13 cellular contexts compared by ENCODE assay signal in the genomic region with DNA sequence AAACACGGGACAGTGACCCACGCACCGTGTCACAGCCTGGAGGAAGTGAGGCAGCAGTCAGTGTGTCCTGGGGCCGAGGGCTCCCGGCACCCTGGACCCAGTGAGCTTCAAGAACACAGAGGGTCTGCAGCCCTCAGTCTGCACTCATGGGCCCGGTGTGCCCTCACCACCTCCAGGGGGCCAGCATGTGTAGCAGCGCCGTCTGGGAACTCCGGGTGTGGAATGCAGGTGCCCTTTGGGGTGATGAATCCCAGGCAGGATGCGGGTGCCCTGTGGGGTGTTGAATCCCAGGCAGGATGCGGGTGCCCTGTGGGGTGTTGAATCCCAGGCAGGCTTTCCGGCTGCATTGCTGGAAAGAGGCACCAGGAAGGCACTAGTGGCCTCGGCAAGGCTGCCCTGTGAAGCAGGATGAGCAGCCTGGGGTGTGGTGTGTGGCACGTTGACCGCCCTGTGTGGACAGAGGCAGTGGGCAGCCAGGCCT.
DNase-seq lines count a peak whose midpoint lies in the region; ATAC-seq and TF ChIP-seq lines count a peak whose summit lies in the region.
"Had no signal": no experiment of that assay in that cellular context is flagged by ENCODE, and none has a peak within 500 bp of the region (broad histone marks: within the 10 kb centered on the region; RNA-seq: fewer than 3 reads in every experiment).

No MANE protein-coding gene starts in this region.

- H3K36me3 ChIP-seq in SJSA1: no peaks in the 10 kb centered on the region
- H3K36me3 ChIP-seq in mesendoderm (ENCODE audit: control insufficient read depth, insufficient read depth, low read length): no peaks in the 10 kb centered on the region
- no peaks in the 10 kb centered on the region for H3K36me3 ChIP-seq in aorta (ENCODE audit: control insufficient read depth in 1 of 2, insufficient read depth in 2 of 2, low read length in 1 of 2)
- H3K36me3 ChIP-seq: BE2C had no signal

- H3K4ac ChIP-seq in mesendoderm (ENCODE audit: low read depth, low read length): no peak overlapping the region

- H3K4me2 ChIP-seq in mesendoderm (ENCODE audit: low read length): no peak overlapping the region

- no peak overlapping the region for H3K9ac ChIP-seq in mesendoderm (ENCODE audit: low read length)

- no peaks in the 10 kb centered on the region for H3K27me3 ChIP-seq in SJSA1 (replicated peaks)
- H3K27me3 ChIP-seq in mesendoderm (ENCODE audit: insufficient read depth, low read length, poor library complexity): no peaks in the 10 kb centered on the region
- H3K27me3 ChIP-seq in aorta (ENCODE audit: control insufficient read depth in 1 of 2, insufficient read depth in 2 of 2, low read length in 1 of 2): no peaks in the 10 kb centered on the region
- H3K27me3 ChIP-seq: BE2C had no signal

- no peak overlapping the region for H4K8ac ChIP-seq in mesendoderm (ENCODE audit: low read depth, low read length)

- no CpG with 5 or more reads among the region's 15 CpGs for WGBS in mesendoderm (ENCODE audit: extremely low coverage, insufficient coverage, low lambda C conversion rate)
- WGBS in aorta, 2 donors: 84 to 89% methylated on average over 15 of the region's 15 CpGs

- H3K9me3 ChIP-seq in SJSA1 (replicated peaks): no peaks in the 10 kb centered on the region
- no peaks in the 10 kb centered on the region for H3K9me3 ChIP-seq in aorta (ENCODE audit: control insufficient read depth, low read length)

- no peak for TF ChIP-seq CTCF in C4-2B (conservative IDR thresholded peaks at IDR 0.05)

- H3K18ac ChIP-seq in mesendoderm (ENCODE audit: low read length): no peak overlapping the region

- intact Hi-C loops in aorta (cut with DNase I): no loop called here

- peak overlapping the region; percentile 50 for H3K56ac ChIP-seq in mesendoderm (ENCODE audit: low read length)

- DNase-seq in SJSA1 (ENCODE audit: low read depth in 1 of 2, low spot score in 2 of 2) (peak in 1 of 2 experiments; percentile 46), mesendoderm (peak; percentile 27), aorta (peak; percentile 38 to 71)
- DNase-seq: BE2C; CD8-positive, alpha-beta T cell; COR-L47; DMS153; DMS79 treated with DMSO at 0.1 percent for 48 hours; EL had no signal

- H2BK120ac ChIP-seq in mesendoderm (ENCODE audit: low read depth, low read length): no peak overlapping the region

- no peaks in the 10 kb centered on the region for H3K79me2 ChIP-seq in mesendoderm (ENCODE audit: control insufficient read depth, insufficient read depth, low read length)

- H3K4me3 ChIP-seq in SJSA1 (no peak overlapping the region), mesendoderm (ENCODE audit: low read length) (no peak overlapping the region), aorta (ENCODE audit: low read length in 2 of 2) (no peak overlapping the region)

- no peak for ATAC-seq in aorta (ENCODE audit: low FRiP score)
- no peak for ATAC-seq in GM18873 (IDR thresholded peaks at IDR 0.05; ENCODE audit: low FRiP score, unreplicated experiment)
- ATAC-seq in GM21825 (IDR thresholded peaks at IDR 0.05; ENCODE audit: unreplicated experiment): no peak
- ATAC-seq in HG02759 (IDR thresholded peaks at IDR 0.05; ENCODE audit: unreplicated experiment): no peak
- ATAC-seq: CD8-positive, alpha-beta T cell had no signal

- H2BK15ac ChIP-seq in mesendoderm (replicated peaks; ENCODE audit: low read depth): no peak overlapping the region

- H2BK5ac ChIP-seq in mesendoderm (ENCODE audit: low read length): no peak overlapping the region

- H3K27ac ChIP-seq in C4-2B: peak overlapping the region; percentile 68
- peak overlapping the region; percentile 84 for H3K27ac ChIP-seq in SJSA1
- no peak overlapping the region for H3K27ac ChIP-seq in mesendoderm (ENCODE audit: low read depth, low read length)
- H3K27ac ChIP-seq in aorta (ENCODE audit: low read depth in 1 of 2, low read length in 2 of 2): no peak overlapping the region

- no peak overlapping the region for H4K5ac ChIP-seq in mesendoderm (ENCODE audit: low read length)

- H3K4me1 ChIP-seq in SJSA1 (replicated peaks): peaks cover 100% of the 10 kb centered on the region
- peaks cover 5% of the 10 kb centered on the region for H3K4me1 ChIP-seq in mesendoderm (ENCODE audit: control insufficient read depth, low read depth, low read length)
- no peaks in the 10 kb centered on the region for H3K4me1 ChIP-seq in aorta (ENCODE audit: control insufficient read depth in 1 of 2, insufficient read depth in 2 of 2, low read length in 2 of 2)
- H3K4me1 ChIP-seq: BE2C had no signal

- H3K23ac ChIP-seq in mesendoderm (ENCODE audit: low read length): no peak overlapping the region

- no peak overlapping the region for H2AK5ac ChIP-seq in mesendoderm (ENCODE audit: low read length)

- no peaks in the 10 kb centered on the region for H3K79me1 ChIP-seq in mesendoderm (ENCODE audit: low read length)

Comparison
In these comparisons a context has a peak if more than half of its experiments do, and no peak if none do; other contexts are left out.
1. H3K27ac ChIP-seq: peak in C4-2B (single experiment) and SJSA1 (single experiment); none in mesendoderm (single experiment) and aorta (0 of 2).